Comparison of ENCODE assay signal across 1 cellular context in genomic region chr5:180809403-180810209, GRCh38.
TF ChIP-seq lines count a peak whose summit lies in the region.

No MANE protein-coding gene starts in this region.

TF ChIP-seq in K562, 482 proteins besides CTCF, POLR2A, EP300 and RAD21 (continued from another document and continues in another):
- TF ChIP-seq MGA (IDR thresholded peaks at IDR 0.05) = no peak
- no peak for TF ChIP-seq ZNF124 (CRISPR knock-in tag; IDR thresholded peaks at IDR 0.05)
- no peak for TF ChIP-seq FUS (optimal IDR thresholded peaks at IDR 0.05; ENCODE audit: low read depth, low read length)
- TF ChIP-seq KDM1A (IDR thresholded peaks at IDR 0.05) = no peak
- TF ChIP-seq MLLT1 (IDR thresholded peaks at IDR 0.05) = 0 out of 4 replicates have a peak, but pooled peaks of 1 of the 2 experiments have one; percentile 42
- no peak for TF ChIP-seq SMARCB1 (IDR thresholded peaks at IDR 0.05; ENCODE audit: insufficient read length, low read depth)
- no peak for TF ChIP-seq CUX1 (CRISPR knock-in tag; IDR thresholded peaks at IDR 0.05)
- peak; percentile 75 for TF ChIP-seq ZFX (CRISPR knock-in tag; IDR thresholded peaks at IDR 0.05)
- TF ChIP-seq ZNF77 (CRISPR knock-in tag; IDR thresholded peaks at IDR 0.05) = no peak
- peak; percentile 86 for TF ChIP-seq NR2C1 (IDR thresholded peaks at IDR 0.05)
- TF ChIP-seq NR2C1 (tag; IDR thresholded peaks at IDR 0.05) = peak; percentile 73
- TF ChIP-seq ZNF134 (CRISPR knock-in tag; conservative IDR thresholded peaks at IDR 0.05) = no peak
- TF ChIP-seq MECOM (CRISPR knock-in tag; IDR thresholded peaks at IDR 0.05) = no peak
- no peak for TF ChIP-seq ZNF184 (CRISPR knock-in tag; IDR thresholded peaks at IDR 0.05)
- no peak for TF ChIP-seq EZH2 (IDR thresholded peaks at IDR 0.05; ENCODE audit: borderline replicate concordance, low read depth, low read length)
- no peak for TF ChIP-seq YBX1 (IDR thresholded peaks at IDR 0.05)
- TF ChIP-seq ILF3 (IDR thresholded peaks at IDR 0.05; ENCODE audit: borderline replicate concordance) = no peak
- TF ChIP-seq RFX1 (IDR thresholded peaks at IDR 0.05) = no peak
- TF ChIP-seq ZSCAN32 (CRISPR knock-in tag; IDR thresholded peaks at IDR 0.05) = no peak
- TF ChIP-seq ZNF449 (CRISPR knock-in tag; IDR thresholded peaks at IDR 0.05) = no peak
- TF ChIP-seq ZNF239 (CRISPR knock-in tag; IDR thresholded peaks at IDR 0.05) = no peak
- no peak for TF ChIP-seq COPS2 (conservative IDR thresholded peaks at IDR 0.05)
- no peak for TF ChIP-seq MAFK (IDR thresholded peaks at IDR 0.05; ENCODE audit: low read length)
- TF ChIP-seq VEZF1 (CRISPR knock-in tag; IDR thresholded peaks at IDR 0.05) = no peak
- TF ChIP-seq KAT8 (IDR thresholded peaks at IDR 0.05; ENCODE audit: low read depth) = no peak
- no peak for TF ChIP-seq BRF1 (IDR thresholded peaks at IDR 0.05; ENCODE audit: borderline replicate concordance, extremely low read depth, insufficient read length)
- no peak for TF ChIP-seq GABPB2 (CRISPR knock-in tag; conservative IDR thresholded peaks at IDR 0.05)
- no peak for TF ChIP-seq STAT6 (CRISPR knock-in tag; IDR thresholded peaks at IDR 0.05)
- no peak for TF ChIP-seq ZNF695 (CRISPR knock-in tag; IDR thresholded peaks at IDR 0.05)
- 0 out of 2 replicates have a peak, but pooled peaks have one; percentile 66 for TF ChIP-seq FOXP4 (CRISPR knock-in tag; IDR thresholded peaks at IDR 0.05; ENCODE audit: borderline replicate concordance)
- TF ChIP-seq TAF9B (IDR thresholded peaks at IDR 0.05; ENCODE audit: partially characterized antibody) = no peak
- TF ChIP-seq ZKSCAN8 (CRISPR knock-in tag; IDR thresholded peaks at IDR 0.05) = no peak
- peak; percentile 40 for TF ChIP-seq HCFC1 (IDR thresholded peaks at IDR 0.05; ENCODE audit: low read depth, low read length)
- TF ChIP-seq CEBPB (tag; IDR thresholded peaks at IDR 0.05) = no peak
